1 cellular context compared by ENCODE assay signal in genomic region chr18:59388817-59389216, GRCh38.
TF ChIP-seq lines count a peak whose summit lies in the region.

No MANE protein-coding gene starts in this region.

TF ChIP-seq in GM23338, 12 proteins besides CTCF, POLR2A, EP300 and RAD21 (continued from another document):
- TF ChIP-seq ZNF462 (CRISPR knock-in tag; IDR thresholded peaks at IDR 0.05), result no peak
